ENCODE assay signal across 8 cellular contexts in the genomic region with DNA sequence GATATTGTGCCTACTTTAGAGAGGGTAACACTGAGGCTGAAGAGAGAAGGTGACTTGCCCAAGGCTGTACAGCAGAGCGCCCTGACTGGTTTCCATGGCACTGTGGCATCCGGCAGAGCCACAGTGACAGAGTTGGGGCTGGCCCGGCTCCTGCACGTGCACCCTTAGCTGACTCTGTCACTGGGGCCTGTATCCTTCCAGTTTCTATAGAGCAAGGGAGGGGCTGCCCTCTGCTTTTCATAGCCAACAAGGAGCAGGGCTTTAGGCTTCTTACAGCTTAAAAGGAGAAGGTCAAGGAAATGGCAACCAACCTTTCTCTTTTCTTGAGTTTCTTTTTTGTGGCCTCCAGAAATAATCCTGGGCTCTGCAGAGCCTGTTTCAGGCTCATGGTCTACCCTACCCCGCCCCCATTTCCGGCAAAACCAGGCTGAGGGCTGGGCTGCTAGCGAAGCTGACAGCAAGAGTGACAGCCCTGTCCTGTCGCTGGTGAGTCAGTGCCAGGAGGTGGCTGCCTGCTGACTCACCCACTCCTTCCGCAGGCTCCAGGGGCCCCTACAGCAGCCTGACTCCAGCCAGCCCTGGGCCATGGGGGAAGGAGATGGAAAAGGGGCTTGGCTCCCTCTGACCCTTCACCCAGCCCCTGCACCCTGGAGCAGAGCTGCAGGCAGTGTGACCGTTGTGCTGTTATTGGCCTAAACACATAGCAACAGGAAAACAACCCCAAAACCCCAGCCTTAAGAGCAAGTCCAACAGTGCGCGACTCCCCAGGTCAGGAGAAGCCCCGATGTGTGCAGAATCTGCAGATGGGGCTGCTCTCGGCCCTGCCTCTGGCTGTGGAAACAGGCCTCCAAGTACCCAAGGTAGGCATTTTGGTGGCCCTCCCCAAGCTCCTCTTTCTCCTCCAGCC.
DNase-seq lines count a peak whose midpoint lies in the region; ATAC-seq lines count a peak whose summit lies in the region.

No MANE protein-coding gene starts in this region.

- DNase-seq in ELR (ENCODE audit: low read depth) (peak; percentile 92), HuH-7.5 (ENCODE audit: low spot score) (peak; percentile 93), T1000 (lab: John Stamatoyannopoulos, UW) (peak; percentile 79), astrocyte of the hippocampus (ENCODE audit: low read depth, low spot score) (peak; percentile 89), inferior parietal cortex (ENCODE audit: extremely low spot score) (peak; percentile 75), NCI-H128 (lab: John Stamatoyannopoulos, UW; ENCODE audit: unreplicated experiment) (no peak)
- DNase-seq in stimulated activated CD4-positive, alpha-beta T cell treated with anti-CD3 and anti-CD28 coated beads, Interleukin-15, amount 100 ng/mL, for 1 hour (ENCODE audit: low read depth in 1 of 2, low spot score in 1 of 2) = peak; percentile 83

- ATAC-seq in GM21717 (IDR thresholded peaks at IDR 0.05; ENCODE audit: unreplicated experiment) = peak; percentile 82
